ENCODE assay signal across 8 cellular contexts in the genomic region with DNA sequence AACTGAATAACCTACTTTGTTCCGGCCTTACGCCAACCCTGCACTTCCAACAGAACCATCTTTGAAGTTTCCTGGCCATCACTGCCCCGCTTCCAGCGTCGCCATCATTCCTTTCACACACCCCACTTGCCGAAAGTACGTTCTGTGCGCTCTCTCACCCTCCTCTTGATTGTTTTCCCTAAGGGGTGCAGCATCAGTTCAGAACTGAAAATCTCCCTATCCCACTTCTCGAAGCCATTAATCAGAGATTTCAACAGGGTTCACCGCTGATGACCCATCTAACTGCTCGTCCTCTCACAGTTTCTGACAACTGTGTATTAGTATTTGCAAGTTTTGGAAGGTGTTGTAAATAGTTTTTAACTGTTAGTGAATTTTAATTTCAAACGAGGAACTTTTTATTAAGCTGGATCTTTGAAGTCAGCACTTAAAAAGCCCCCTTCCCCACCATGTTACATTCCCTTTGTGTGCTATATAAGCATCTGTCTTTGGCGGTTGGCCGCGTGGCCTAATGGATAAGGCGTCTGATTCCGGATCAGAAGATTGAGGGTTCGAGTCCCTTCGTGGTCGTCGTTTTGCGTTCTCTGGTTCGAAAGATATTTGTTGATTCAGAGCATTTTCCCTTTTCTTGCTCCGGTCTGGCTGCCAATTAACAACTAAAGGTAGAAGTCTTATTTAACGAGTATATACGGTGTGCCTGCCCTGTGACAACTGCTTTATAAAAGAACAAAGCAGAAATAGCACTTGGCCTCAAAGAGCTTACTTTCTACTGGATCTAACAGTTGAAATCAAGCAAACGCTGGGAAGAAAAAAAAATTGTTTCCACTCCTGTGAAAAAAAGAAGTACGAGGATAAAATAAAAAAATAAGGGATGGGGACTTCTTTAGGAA.
DNase-seq lines count a peak whose midpoint lies in the region; ATAC-seq lines count a peak whose summit lies in the region.

No MANE protein-coding gene starts in this region.

- H3K9ac ChIP-seq in endocrine pancreas (ENCODE audit: control insufficient read depth, insufficient read depth, low read length): no peak overlapping the region

- H3K4me3 ChIP-seq in endocrine pancreas (ENCODE audit: control insufficient read depth, insufficient read depth, low read length): peak overlapping the region; percentile 72

- DNase-seq in activated effector memory CD4-positive, alpha-beta T cell treated with anti-CD3 and anti-CD28 coated beads, Interleukin-2, amount 50 U/mL, for 16 hours: peak; percentile 76
- DNase-seq in activated effector memory CD4-positive, alpha-beta T cell treated with Interleukin-2 at 50 U/mL for 16 hours: no peak
- DNase-seq in NCI-H446 treated with DMSO at 0.1 percent for 48 hours (lab: John Stamatoyannopoulos, UW) (peak; percentile 40), medulla oblongata (ENCODE audit: extremely low spot score) (peak; percentile 90)
- peak; percentile 74 to 78 for DNase-seq in activated CD4-positive, alpha-beta T cell treated with anti-CD3 and anti-CD28 coated beads, Interleukin-2, amount 50 U/mL, for 48 hours
- peak; percentile 32 to 45 (median 40) for DNase-seq in stimulated activated CD4-positive, alpha-beta T cell treated with anti-CD3 and anti-CD28 coated beads, TNF-alpha, amount 100 ng/mL, for 4 hours (ENCODE audit: low read depth in 3 of 3)

- H3K9me3 ChIP-seq in endocrine pancreas (ENCODE audit: control insufficient read depth, low read length): no peaks in the 10 kb centered on the region

- no peaks in the 10 kb centered on the region for H3K4me1 ChIP-seq in endocrine pancreas (ENCODE audit: control insufficient read depth, insufficient read depth, low read length)

- H3K27me3 ChIP-seq in endocrine pancreas (ENCODE audit: control insufficient read depth, insufficient read depth, low read length): peaks cover 12% of the 10 kb centered on the region

- ATAC-seq in GM18870 (IDR thresholded peaks at IDR 0.05; ENCODE audit: unreplicated experiment): no peak

- H3K36me3 ChIP-seq in endocrine pancreas (ENCODE audit: control insufficient read depth, insufficient read depth, low read length): no peaks in the 10 kb centered on the region
